Comparison of ENCODE assay signal across 16 cellular contexts in genomic region chr9:27622688-27623340, GRCh38.
"Had no signal": no experiment of that assay in that cellular context is flagged by ENCODE, and none has a peak within 500 bp of the region (broad histone marks: within the 10 kb centered on the region; RNA-seq: fewer than 3 reads in every experiment).

No MANE protein-coding gene starts in this region.

- H3K27ac ChIP-seq: cardiac muscle cell, colonic mucosa, epithelial cell of prostate, gastroesophageal sphincter, left ventricle myocardium inferior, uterus, VCaP had no signal

- H3K27me3 ChIP-seq: cardiac muscle cell, colonic mucosa, gastroesophageal sphincter, uterus had no signal

- ATAC-seq: activated naive CD8-positive, alpha-beta T cell treated with anti-CD3 and anti-CD28 coated beads, Interleukin-2, amount 50 U/mL, for 24 hours; gastroesophageal sphincter had no signal

- H3K9me3 ChIP-seq: colonic mucosa, gastroesophageal sphincter, uterus had no signal

- H3K9me3 Mint-ChIP-seq: activated CD4-positive, alpha-beta memory T cell treated with anti-CD3 and anti-CD28 coated beads, Interleukin-2, amount 10 ng/mL, durations not matched to agents 7 days and 5 days; activated naive CD8-positive, alpha-beta T cell treated with anti-CD3 and anti-CD28 coated beads, Interleukin-2, amount 50 U/mL, for 24 hours; nephron; T-helper 2 cell treated with Interferon-gamma antibody and Interleukin-4, amounts not matched to agents 5 μg/mL and 100 μg/mL, for 36 hours had no signal

- H3K36me3 ChIP-seq: cardiac muscle cell, colonic mucosa, gastroesophageal sphincter, left ventricle myocardium inferior, uterus had no signal

- H3K4me1 Mint-ChIP-seq: activated CD4-positive, alpha-beta memory T cell treated with anti-CD3 and anti-CD28 coated beads, Interleukin-2, amount 10 ng/mL, durations not matched to agents 7 days and 5 days; activated naive CD8-positive, alpha-beta T cell treated with anti-CD3 and anti-CD28 coated beads, Interleukin-2, amount 50 U/mL, for 24 hours had no signal

- H3K27ac Mint-ChIP-seq: activated CD4-positive, alpha-beta memory T cell treated with anti-CD3 and anti-CD28 coated beads, Interleukin-2, amount 10 ng/mL, durations not matched to agents 7 days and 5 days; activated naive CD8-positive, alpha-beta T cell treated with anti-CD3 and anti-CD28 coated beads, Interleukin-2, amount 50 U/mL, for 24 hours; nephron; T-helper 2 cell treated with Interferon-gamma antibody and Interleukin-4, amounts not matched to agents 5 μg/mL and 100 μg/mL, for 36 hours had no signal

- H3K27me3 Mint-ChIP-seq: activated naive CD8-positive, alpha-beta T cell treated with anti-CD3 and anti-CD28 coated beads, Interleukin-2, amount 50 U/mL, for 24 hours had no signal

- H3K4me3 Mint-ChIP-seq: activated CD4-positive, alpha-beta memory T cell treated with anti-CD3 and anti-CD28 coated beads, Interleukin-2, amount 10 ng/mL, durations not matched to agents 7 days and 5 days; activated naive CD8-positive, alpha-beta T cell treated with anti-CD3 and anti-CD28 coated beads, Interleukin-2, amount 50 U/mL, for 24 hours; nephron; T-helper 2 cell treated with Interferon-gamma antibody and Interleukin-4, amounts not matched to agents 5 μg/mL and 100 μg/mL, for 36 hours had no signal

- H3K4me1 ChIP-seq: colonic mucosa, gastroesophageal sphincter, left ventricle myocardium inferior, uterus had no signal

- H3K4me3 ChIP-seq: cardiac muscle cell, colonic mucosa, gastroesophageal sphincter, left ventricle myocardium inferior, uterus had no signal

- DNase-seq: activated CD4-positive, alpha-beta memory T cell treated with anti-CD3 and anti-CD28 coated beads, Interleukin-2, amount 10 ng/mL, durations not matched to agents 7 days and 5 days; activated CD8-positive, alpha-beta memory T cell treated with anti-CD3 and anti-CD28 coated beads, Interleukin-2, amount 50 U/mL, for 4 hours; activated naive CD4-positive, alpha-beta T cell; activated naive CD8-positive, alpha-beta T cell treated with anti-CD3 and anti-CD28 coated beads, Interleukin-2, amount 50 U/mL, for 24 hours; colonic mucosa; effector CD8-positive, alpha-beta T cell; kidney; left ventricle myocardium inferior; mesenchymal stem cell; uterus had no signal
